22 cellular contexts compared by ENCODE assay signal in the genomic region with DNA sequence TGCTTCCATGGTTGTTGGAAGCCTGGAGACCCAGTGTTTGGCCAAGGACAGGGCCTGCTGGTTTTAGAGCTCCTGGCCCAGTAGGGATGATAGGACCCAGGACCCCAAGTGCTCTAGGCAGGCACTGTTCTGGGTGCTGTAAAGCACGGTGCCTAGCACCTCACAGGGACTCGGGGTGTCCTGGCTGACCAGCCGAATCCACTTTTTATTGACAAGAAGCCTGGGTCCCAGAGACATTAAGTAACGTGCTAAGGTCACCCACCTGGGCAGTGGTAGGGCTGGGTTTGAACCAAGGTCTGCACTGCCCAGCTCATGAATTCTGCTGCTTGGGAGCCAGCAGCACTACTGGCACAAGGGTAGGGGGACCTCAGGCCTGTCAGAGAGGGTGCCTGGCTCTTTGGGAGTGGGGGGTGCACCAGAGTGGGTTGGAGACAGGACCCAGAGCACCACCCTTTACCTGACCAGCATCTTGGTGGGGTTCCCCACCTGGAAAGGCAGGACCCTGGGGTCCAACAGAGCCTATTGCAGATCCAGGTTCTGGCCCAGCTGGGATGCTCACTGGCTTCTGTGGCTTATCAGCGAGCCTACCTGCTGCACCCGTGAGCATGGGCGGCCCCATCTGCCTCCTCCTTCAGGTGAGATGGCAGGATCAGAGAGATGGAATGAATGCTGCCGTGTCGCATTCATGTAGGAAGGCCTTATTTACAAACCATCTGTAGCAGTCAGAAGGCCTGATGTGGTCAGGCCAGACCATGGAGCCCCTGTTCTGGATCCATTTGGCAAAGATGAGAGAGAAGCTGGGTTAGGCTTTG. TPM values are rescaled to one million over a fixed set of nuclear protein-coding genes. Genes with fewer than 3 reads are reported as not detected.
DNase-seq lines count a peak whose midpoint lies in the region; ATAC-seq, FAIRE-seq and TF ChIP-seq lines count a peak whose summit lies in the region.
"Had no signal": no experiment of that assay in that cellular context is flagged by ENCODE, and none has a peak within 500 bp of the region (broad histone marks: within the 10 kb centered on the region; RNA-seq: fewer than 3 reads in every experiment).

No MANE protein-coding gene starts in this region.

- H3K9me3 Mint-ChIP-seq in natural killer cell = peaks cover 5 to 6% of the 10 kb centered on the region in 2 donors
- H3K9me3 Mint-ChIP-seq in natural killer cell treated with Interleukin-12 subunit alpha and Interleukin-12 subunit beta and Interleukin-15 and Interleukin-18, amount 100 ng/mL, for 72 hours = peaks cover 5% of the 10 kb centered on the region

- intact Hi-C loops in natural killer cell (cut with micrococcal nuclease) = no loop called here
- intact Hi-C loops in pancreas (cut with DNase I) = no loop called here

- H3K4me3 Mint-ChIP-seq in natural killer cell (no peak overlapping the region), T-helper 17 cell (peak overlapping the region; percentile 57)
- no peak overlapping the region for H3K4me3 Mint-ChIP-seq in natural killer cell treated with Interleukin-12 subunit alpha and Interleukin-12 subunit beta and Interleukin-15 and Interleukin-18, amount 100 ng/mL, for 72 hours
- H3K4me3 Mint-ChIP-seq: stimulated activated memory B cell treated with anti-CD40 and anti-IgM and Interleukin-4, amounts not matched to agents 10 μg/mL and 1 μg/mL and 100 μg/mL, for 72 hours had no signal

- H3K4me3 ChIP-seq in iPS-20b (ENCODE audit: low read length) (no peak overlapping the region), upper lobe of left lung (no peak overlapping the region), pancreas (no peak overlapping the region)
- H3K4me3 ChIP-seq: dorsolateral prefrontal cortex, HAP-1, tibial nerve had no signal

- H3K4me1 ChIP-seq in iPS-20b (ENCODE audit: insufficient read depth, low read length) = peaks cover 43% of the 10 kb centered on the region
- H3K4me1 ChIP-seq in upper lobe of left lung = peaks cover 20 to 54% (median 37%) of the 10 kb centered on the region in 4 donors
- H3K4me1 ChIP-seq in pancreas = peaks cover 7 to 14% (median 10%) of the 10 kb centered on the region in 3 donors
- H3K4me1 ChIP-seq: Caco-2, foreskin keratinocyte, HAP-1 had no signal

- peak overlapping the region; percentile 6; the same call in 1 of the 2 replicates for H3K9ac ChIP-seq in iPS-20b (ENCODE audit: low read depth, low read length)

- H3K4me1 Mint-ChIP-seq in natural killer cell = peaks cover 71 to 72% of the 10 kb centered on the region in 2 donors
- peaks cover 39 to 51% of the 10 kb centered on the region in 2 donors for H3K4me1 Mint-ChIP-seq in natural killer cell treated with Interleukin-12 subunit alpha and Interleukin-12 subunit beta and Interleukin-15 and Interleukin-18, amount 100 ng/mL, for 72 hours (ENCODE audit: low read depth in 2 of 2)
- H3K4me1 Mint-ChIP-seq in T-helper 17 cell = peaks cover 37% of the 10 kb centered on the region

- H3K36me3 Mint-ChIP-seq in natural killer cell = peaks cover 17% of the 10 kb centered on the region
- H3K36me3 Mint-ChIP-seq in natural killer cell treated with Interleukin-12 subunit alpha and Interleukin-12 subunit beta and Interleukin-15 and Interleukin-18, amount 100 ng/mL, for 72 hours = peaks cover 27% of the 10 kb centered on the region
- H3K36me3 Mint-ChIP-seq in T-helper 17 cell (ENCODE audit: low read depth) = peaks cover 10% of the 10 kb centered on the region

- no peak for DNase-seq in natural killer cell
- no peak for DNase-seq in natural killer cell treated with Interleukin-12 subunit alpha and Interleukin-12 subunit beta and Interleukin-15 and Interleukin-18, amount 100 ng/mL, for 72 hours (ENCODE audit: low spot score)
- DNase-seq in T-helper 17 cell = no peak
- DNase-seq in upper lobe of left lung = no peak
- DNase-seq in KBM-7 = no peak
- DNase-seq in pancreas = no peak
- DNase-seq: activated CD4-positive, CD25-positive, alpha-beta regulatory T cell treated with anti-CD3 and anti-CD28 coated beads, Interleukin-2, amount 50 U/mL, for 72 hours; activated effector memory CD4-positive, alpha-beta T cell treated with Interleukin-2 at 50 U/mL for 16 hours; Caco-2; central memory CD4-positive, alpha-beta T cell; DND-41; erythroblast; foreskin keratinocyte; hypothalamus; NCI-H526 had no signal

- no peaks in the 10 kb centered on the region for H3K36me3 ChIP-seq in iPS-20b (ENCODE audit: insufficient read depth, low read depth, low read length)
- H3K36me3 ChIP-seq in upper lobe of left lung = no peaks in the 10 kb centered on the region
- no peaks in the 10 kb centered on the region for H3K36me3 ChIP-seq in pancreas
- H3K36me3 ChIP-seq: HAP-1 had no signal

- in situ Hi-C loops in KBM-7 (cut with MboI; ENCODE audit: low pct_unique_long_range_greater_than_20kb, low sequenced_read_pairs) = no loop called here

- TF ChIP-seq EP300 in upper lobe of left lung (IDR thresholded peaks at IDR 0.05) = no peak

- H3K9me3 ChIP-seq in T-helper 17 cell (ENCODE audit: control insufficient read depth, low read length, poor library complexity, severe bottlenecking) (no peaks in the 10 kb centered on the region), iPS-20b (ENCODE audit: insufficient read depth, low read depth, low read length) (peaks cover 6% of the 10 kb centered on the region; the same call in 1 of the 2 replicates), upper lobe of left lung (peaks cover 0 to 6% (median 2%) of the 10 kb centered on the region in 4 donors), pancreas (no peaks in the 10 kb centered on the region)
- H3K9me3 ChIP-seq: Caco-2, HAP-1 had no signal

- H3K27ac Mint-ChIP-seq in natural killer cell (peak overlapping the region; percentile 29 to 78), T-helper 17 cell (peak overlapping the region; percentile 76)
- no peak overlapping the region for H3K27ac Mint-ChIP-seq in natural killer cell treated with Interleukin-12 subunit alpha and Interleukin-12 subunit beta and Interleukin-15 and Interleukin-18, amount 100 ng/mL, for 72 hours

- no peak overlapping the region for H3K27ac ChIP-seq in iPS-20b (ENCODE audit: low read length)
- H3K27ac ChIP-seq in upper lobe of left lung = peak overlapping the region in 3 of 4 donors; percentile 19 to 63 (median 53)
- H3K27ac ChIP-seq in pancreas = no peak overlapping the region
- H3K27ac ChIP-seq: foreskin keratinocyte had no signal

- H3K27me3 Mint-ChIP-seq in natural killer cell (ENCODE audit: low read depth in 2 of 2) (no peaks in the 10 kb centered on the region), T-helper 17 cell (no peaks in the 10 kb centered on the region)
- H3K27me3 Mint-ChIP-seq in natural killer cell treated with Interleukin-12 subunit alpha and Interleukin-12 subunit beta and Interleukin-15 and Interleukin-18, amount 100 ng/mL, for 72 hours = no peaks in the 10 kb centered on the region

- no peak for TF ChIP-seq POLR2A in upper lobe of left lung (IDR thresholded peaks at IDR 0.05)

- no peak for FAIRE-seq in pancreas (lab: Jason Lieb, UNC)
- FAIRE-seq: keratinocyte had no signal

- 96% methylated on average over 3 to 9 of the region's 9 CpGs for WGBS in upper lobe of left lung, 2 donors
- 94 to 96% methylated on average over 9 of the region's 9 CpGs for WGBS in pancreas, 2 donors

- H3K27me3 ChIP-seq in iPS-20b (ENCODE audit: insufficient read depth, low read length) = no peaks in the 10 kb centered on the region
- H3K27me3 ChIP-seq in upper lobe of left lung = no peaks in the 10 kb centered on the region
- H3K27me3 ChIP-seq in pancreas = no peaks in the 10 kb centered on the region
- H3K27me3 ChIP-seq: dorsolateral prefrontal cortex, foreskin keratinocyte, tibial nerve had no signal

- ATAC-seq in natural killer cell = no peak
- no peak for ATAC-seq in natural killer cell treated with Interleukin-12 subunit alpha and Interleukin-12 subunit beta and Interleukin-15 and Interleukin-18, amount 100 ng/mL, for 72 hours
- no peak for ATAC-seq in T-helper 17 cell
- ATAC-seq in upper lobe of left lung (ENCODE audit: low FRiP score in 2 of 2) = peak in 1 of 2 donors; percentile 7
- no peak for ATAC-seq in HG03025 (IDR thresholded peaks at IDR 0.05; ENCODE audit: low FRiP score, unreplicated experiment)
- no peak for ATAC-seq in pancreas
- ATAC-seq: foreskin keratinocyte; stimulated activated memory B cell treated with anti-CD40 and anti-IgM and Interleukin-4, amounts not matched to agents 10 μg/mL and 1 μg/mL and 100 μg/mL, for 72 hours had no signal

- TF ChIP-seq CTCF in natural killer cell (IDR thresholded peaks at IDR 0.05) (no peak), upper lobe of left lung (IDR thresholded peaks at IDR 0.05) (no peak), pancreas (IDR thresholded peaks at IDR 0.05) (no peak)

RNA-seq across cellular contexts. Expression of a gene that starts 52.0 kb away (rescaled TPM):
- total RNA-seq in natural killer cell (100 to 1,000 TPM; 166 to 186 (median 167) TPM), T-helper 17 cell (10 to 100 TPM; 91.8 to 93.2 TPM), upper lobe of left lung (100 to 1,000 TPM in 1 of 6 donors, 10 to 100 TPM in 5; 47.1 to 105 (median 68.6) TPM), pancreas (10 to 100 TPM; 17.1 to 35.9 (median 20.5) TPM)
- total RNA-seq in natural killer cell treated with Interleukin-12 subunit alpha and Interleukin-12 subunit beta and Interleukin-15 and Interleukin-18, amount 100 ng/mL, for 72 hours = 10 to 100 TPM; 55.4 to 65.8 TPM
- 10 to 100 TPM; 15.5 to 16.5 TPM for polyA plus RNA-seq in pancreas

Comparison
In these comparisons a context has a peak if more than half of its experiments do, and no peak if none do; other contexts are left out.
1. H3K27ac Mint-ChIP-seq: peak in natural killer cell (2 of 2) and T-helper 17 cell (single experiment); none in natural killer cell treated with Interleukin-12 subunit alpha and Interleukin-12 subunit beta and Interleukin-15 and Interleukin-18, amount 100 ng/mL, for 72 hours (0 of 2).
2. H3K27ac ChIP-seq: peak in upper lobe of left lung (3 of 4); none in iPS-20b (single experiment) and pancreas (0 of 4).